Comparison of ENCODE assay signal across 8 cellular contexts in genomic region chr11:21817677-21818076, GRCh38.
"Had no signal": no experiment of that assay in that cellular context is flagged by ENCODE, and none has a peak within 500 bp of the region (broad histone marks: within the 10 kb centered on the region; RNA-seq: fewer than 3 reads in every experiment).

No MANE protein-coding gene starts in this region.

- H3K27ac ChIP-seq: HL-60 had no signal

- H2AFZ ChIP-seq: GM23338 had no signal

- H3K4me3 ChIP-seq: GM23338 had no signal

- H3K4me2 ChIP-seq: GM23338 had no signal

- DNase-seq: H9, HCEC 1CT, KBM-7 had no signal

- ATAC-seq: GM23338, HepG2 had no signal

- FAIRE-seq: H1, H54, HepG2 had no signal
